Comparison of ENCODE assay signal across 2 cellular contexts in the genomic region with DNA sequence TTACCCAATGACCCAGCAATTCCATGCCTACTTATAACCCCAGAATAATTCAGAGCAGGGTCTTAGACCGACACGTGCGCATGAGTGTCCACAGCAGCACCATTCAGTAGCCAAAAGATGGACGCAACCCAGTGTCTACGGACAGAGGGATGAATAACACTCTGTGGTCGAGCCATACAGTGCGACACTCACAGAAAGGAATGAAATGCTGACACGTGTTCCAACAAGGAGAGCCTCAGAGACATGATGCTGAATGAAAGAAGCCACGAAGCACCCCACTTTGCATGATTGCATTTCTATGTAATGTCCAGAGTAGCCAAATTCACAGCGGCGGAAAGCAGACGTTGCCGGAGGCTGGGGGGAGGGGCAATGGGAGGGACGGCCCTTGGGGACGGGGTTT.
TF ChIP-seq lines count a peak whose summit lies in the region.

No MANE protein-coding gene starts in this region.

TF ChIP-seq in SK-N-SH, 30 proteins besides CTCF, POLR2A, EP300 and RAD21:
- TF ChIP-seq PBX3 (IDR thresholded peaks at IDR 0.05) (no peak), MEF2A (IDR thresholded peaks at IDR 0.05; ENCODE audit: borderline replicate concordance, low read depth) (no peak), SMC3 (IDR thresholded peaks at IDR 0.05; ENCODE audit: low read depth, low read length) (no peak), SIN3A (IDR thresholded peaks at IDR 0.05; ENCODE audit: borderline replicate concordance, low read depth, low read length) (no peak), NFIC (IDR thresholded peaks at IDR 0.05; ENCODE audit: borderline replicate concordance) (no peak), IRF3 (IDR thresholded peaks at IDR 0.05; ENCODE audit: low read depth, low read length) (no peak), RFX5 (IDR thresholded peaks at IDR 0.05; ENCODE audit: low read length) (no peak), GATA2 (CRISPR knock-in tag; IDR thresholded peaks at IDR 0.05) (no peak), TEAD4 (IDR thresholded peaks at IDR 0.05; ENCODE audit: borderline replicate concordance, insufficient read depth) (no peak), ELF1 (IDR thresholded peaks at IDR 0.05) (no peak), RXRA (IDR thresholded peaks at IDR 0.05; ENCODE audit: borderline replicate concordance, low read depth) (no peak), GABPA (IDR thresholded peaks at IDR 0.05; ENCODE audit: low read depth) (no peak), RCOR1 (IDR thresholded peaks at IDR 0.05; ENCODE audit: low read length) (no peak), MAX (IDR thresholded peaks at IDR 0.05; ENCODE audit: low read depth) (no peak), CHD2 (IDR thresholded peaks at IDR 0.05; ENCODE audit: low read length, partially characterized antibody) (no peak), TCF12 (IDR thresholded peaks at IDR 0.05) (no peak), MXI1 (IDR thresholded peaks at IDR 0.05; ENCODE audit: low read depth, low read length) (no peak)
- TF ChIP-seq, protein P1, sequence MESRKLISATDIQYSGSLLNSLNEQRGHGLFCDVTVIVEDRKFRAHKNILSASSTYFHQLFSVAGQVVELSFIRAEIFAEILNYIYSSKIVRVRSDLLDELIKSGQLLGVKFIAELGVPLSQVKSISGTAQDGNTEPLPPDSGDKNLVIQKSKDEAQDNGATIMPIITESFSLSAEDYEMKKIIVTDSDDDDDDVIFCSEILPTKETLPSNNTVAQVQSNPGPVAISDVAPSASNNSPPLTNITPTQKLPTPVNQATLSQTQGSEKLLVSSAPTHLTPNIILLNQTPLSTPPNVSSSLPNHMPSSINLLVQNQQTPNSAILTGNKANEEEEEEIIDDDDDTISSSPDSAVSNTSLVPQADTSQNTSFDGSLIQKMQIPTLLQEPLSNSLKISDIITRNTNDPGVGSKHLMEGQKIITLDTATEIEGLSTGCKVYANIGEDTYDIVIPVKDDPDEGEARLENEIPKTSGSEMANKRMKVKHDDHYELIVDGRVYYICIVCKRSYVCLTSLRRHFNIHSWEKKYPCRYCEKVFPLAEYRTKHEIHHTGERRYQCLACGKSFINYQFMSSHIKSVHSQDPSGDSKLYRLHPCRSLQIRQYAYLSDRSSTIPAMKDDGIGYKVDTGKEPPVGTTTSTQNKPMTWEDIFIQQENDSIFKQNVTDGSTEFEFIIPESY (IDR thresholded peaks at IDR 0.05; ENCODE audit: borderline replicate concordance, low read depth), result no peak

TF ChIP-seq in SK-N-SH treated with all-trans-retinoic acid at 6 μM for 48 hours, 23 proteins besides CTCF, POLR2A, EP300 and RAD21 (continued from another document):
- TF ChIP-seq ZNF70 (CRISPR knock-in tag; IDR thresholded peaks at IDR 0.05) (no peak), ZNF8 (CRISPR knock-in tag; IDR thresholded peaks at IDR 0.05) (no peak), ISL1 (CRISPR knock-in tag; IDR thresholded peaks at IDR 0.05) (no peak), ZFP30 (CRISPR knock-in tag; IDR thresholded peaks at IDR 0.05) (no peak), PATZ1 (CRISPR knock-in tag; IDR thresholded peaks at IDR 0.05; ENCODE audit: borderline replicate concordance) (no peak), PPARA (CRISPR knock-in tag; IDR thresholded peaks at IDR 0.05; ENCODE audit: borderline replicate concordance) (no peak), CSDC2 (CRISPR knock-in tag; IDR thresholded peaks at IDR 0.05) (no peak), ARNTL (CRISPR knock-in tag; IDR thresholded peaks at IDR 0.05; ENCODE audit: borderline replicate concordance, low read depth) (no peak), SNAI2 (CRISPR knock-in tag; IDR thresholded peaks at IDR 0.05) (no peak), ESRRG (CRISPR knock-in tag; IDR thresholded peaks at IDR 0.05) (no peak), ZC3H10 (CRISPR knock-in tag; IDR thresholded peaks at IDR 0.05) (no peak), TOX (CRISPR knock-in tag; IDR thresholded peaks at IDR 0.05; ENCODE audit: borderline replicate concordance) (no peak)
- TF ChIP-seq, protein P2, sequence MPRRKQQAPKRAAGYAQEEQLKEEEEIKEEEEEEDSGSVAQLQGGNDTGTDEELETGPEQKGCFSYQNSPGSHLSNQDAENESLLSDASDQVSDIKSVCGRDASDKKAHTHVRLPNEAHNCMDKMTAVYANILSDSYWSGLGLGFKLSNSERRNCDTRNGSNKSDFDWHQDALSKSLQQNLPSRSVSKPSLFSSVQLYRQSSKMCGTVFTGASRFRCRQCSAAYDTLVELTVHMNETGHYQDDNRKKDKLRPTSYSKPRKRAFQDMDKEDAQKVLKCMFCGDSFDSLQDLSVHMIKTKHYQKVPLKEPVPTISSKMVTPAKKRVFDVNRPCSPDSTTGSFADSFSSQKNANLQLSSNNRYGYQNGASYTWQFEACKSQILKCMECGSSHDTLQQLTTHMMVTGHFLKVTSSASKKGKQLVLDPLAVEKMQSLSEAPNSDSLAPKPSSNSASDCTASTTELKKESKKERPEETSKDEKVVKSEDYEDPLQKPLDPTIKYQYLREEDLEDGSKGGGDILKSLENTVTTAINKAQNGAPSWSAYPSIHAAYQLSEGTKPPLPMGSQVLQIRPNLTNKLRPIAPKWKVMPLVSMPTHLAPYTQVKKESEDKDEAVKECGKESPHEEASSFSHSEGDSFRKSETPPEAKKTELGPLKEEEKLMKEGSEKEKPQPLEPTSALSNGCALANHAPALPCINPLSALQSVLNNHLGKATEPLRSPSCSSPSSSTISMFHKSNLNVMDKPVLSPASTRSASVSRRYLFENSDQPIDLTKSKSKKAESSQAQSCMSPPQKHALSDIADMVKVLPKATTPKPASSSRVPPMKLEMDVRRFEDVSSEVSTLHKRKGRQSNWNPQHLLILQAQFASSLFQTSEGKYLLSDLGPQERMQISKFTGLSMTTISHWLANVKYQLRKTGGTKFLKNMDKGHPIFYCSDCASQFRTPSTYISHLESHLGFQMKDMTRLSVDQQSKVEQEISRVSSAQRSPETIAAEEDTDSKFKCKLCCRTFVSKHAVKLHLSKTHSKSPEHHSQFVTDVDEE (CRISPR knock-in tag; IDR thresholded peaks at IDR 0.05), result no peak
